22 cellular contexts compared by ENCODE assay signal in the genomic region with DNA sequence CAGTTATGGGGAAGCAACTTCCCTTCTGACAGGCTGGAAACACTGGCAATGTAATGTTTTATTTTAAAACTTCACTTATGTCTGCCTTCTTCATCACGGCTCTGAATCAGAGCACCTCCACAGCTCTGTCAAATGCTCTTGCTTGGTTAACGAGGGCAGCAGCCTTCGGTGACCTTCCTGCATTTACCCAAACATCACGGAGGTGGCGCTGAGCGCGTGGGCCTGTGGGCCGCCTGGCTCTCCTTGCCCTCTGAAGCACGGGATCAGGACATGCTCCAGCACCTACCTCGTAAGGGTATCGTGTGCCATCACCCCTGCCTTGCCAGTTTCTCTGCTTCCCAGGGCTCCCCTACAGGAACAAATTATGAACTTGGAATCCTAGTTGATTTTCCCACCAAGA.
DNase-seq lines count a peak whose midpoint lies in the region; ATAC-seq and TF ChIP-seq lines count a peak whose summit lies in the region.
"Had no signal": no experiment of that assay in that cellular context is flagged by ENCODE, and none has a peak within 500 bp of the region (broad histone marks: within the 10 kb centered on the region; RNA-seq: fewer than 3 reads in every experiment).

No MANE protein-coding gene starts in this region.

- no peaks in the 10 kb centered on the region for H3K36me3 ChIP-seq in GM23338 (ENCODE audit: insufficient read depth)
- H3K36me3 ChIP-seq in mesendoderm (ENCODE audit: control insufficient read depth, insufficient read depth, low read length), result no peaks in the 10 kb centered on the region
- H3K36me3 ChIP-seq in suprapubic skin, result no peaks in the 10 kb centered on the region
- H3K36me3 ChIP-seq: breast epithelium, SJCRH30, stomach had no signal

- no peak overlapping the region for H3K27ac Mint-ChIP-seq in GM23338
- H3K27ac Mint-ChIP-seq: IgD-negative memory B cell; T-helper 1 cell treated with Interleukin-12 subunit alpha and Interleukin-12 subunit beta and Interleukin-4 antibody, amounts not matched to agents 30 μg/mL and 1 μg/mL, for 36 hours had no signal

- H2AK5ac ChIP-seq in mesendoderm (ENCODE audit: low read length), result no peak overlapping the region

- no peak overlapping the region for H3K4me3 Mint-ChIP-seq in GM23338
- H3K4me3 Mint-ChIP-seq: IgD-negative memory B cell; T-helper 1 cell treated with Interleukin-12 subunit alpha and Interleukin-12 subunit beta and Interleukin-4 antibody, amounts not matched to agents 30 μg/mL and 1 μg/mL, for 36 hours had no signal

- H4K20me1 ChIP-seq in GM23338 (replicated peaks; ENCODE audit: insufficient read depth), result no peaks in the 10 kb centered on the region

- H3K4me2 ChIP-seq in GM23338 (no peak overlapping the region), mesendoderm (ENCODE audit: low read length) (no peak overlapping the region)

- no peaks in the 10 kb centered on the region for H3K36me3 Mint-ChIP-seq in GM23338 (ENCODE audit: low read depth)
- H3K36me3 Mint-ChIP-seq: IgD-negative memory B cell had no signal

- H3K79me2 ChIP-seq in GM23338 (replicated peaks; ENCODE audit: insufficient read depth) (no peaks in the 10 kb centered on the region), mesendoderm (ENCODE audit: control insufficient read depth, insufficient read depth, low read length) (no peaks in the 10 kb centered on the region)

- H3K4me3 ChIP-seq in GM23338, result no peak overlapping the region
- H3K4me3 ChIP-seq in mesendoderm (ENCODE audit: low read length), result no peak overlapping the region
- no peak overlapping the region for H3K4me3 ChIP-seq in suprapubic skin
- H3K4me3 ChIP-seq: breast epithelium, coronary artery, SJCRH30, stomach had no signal

- H3K27me3 ChIP-seq in GM23338 (ENCODE audit: insufficient read depth) (no peaks in the 10 kb centered on the region), mesendoderm (ENCODE audit: insufficient read depth, low read length, poor library complexity) (no peaks in the 10 kb centered on the region), suprapubic skin (peaks cover 10% of the 10 kb centered on the region)

- H2BK5ac ChIP-seq in mesendoderm (ENCODE audit: low read length), result no peak overlapping the region

- H2AFZ ChIP-seq in GM23338, result no peak overlapping the region

- H3K9me3 ChIP-seq in suprapubic skin, result no peaks in the 10 kb centered on the region
- H3K9me3 ChIP-seq: SJCRH30, stomach had no signal

- H2BK15ac ChIP-seq in mesendoderm (replicated peaks; ENCODE audit: low read depth), result no peak overlapping the region

- no peak overlapping the region for H3K27ac ChIP-seq in GM23338 (ENCODE audit: low read depth)
- peak overlapping the region; percentile 80 for H3K27ac ChIP-seq in angular gyrus (ENCODE audit: low read depth, low read length)
- H3K27ac ChIP-seq in mesendoderm (ENCODE audit: low read depth, low read length), result no peak overlapping the region
- no peak overlapping the region for H3K27ac ChIP-seq in suprapubic skin
- H3K27ac ChIP-seq in RWPE1, result no peak overlapping the region
- H3K27ac ChIP-seq: breast epithelium, coronary artery, SJCRH30, stomach, VCaP had no signal

- H3K4me1 ChIP-seq in GM23338 (ENCODE audit: insufficient read depth), result peaks cover 29% of the 10 kb centered on the region
- H3K4me1 ChIP-seq in mesendoderm (ENCODE audit: control insufficient read depth, low read depth, low read length), result no peaks in the 10 kb centered on the region
- no peaks in the 10 kb centered on the region for H3K4me1 ChIP-seq in suprapubic skin
- H3K4me1 ChIP-seq: breast epithelium, SJCRH30, stomach had no signal

- H3K9me3 Mint-ChIP-seq in GM23338, result no peaks in the 10 kb centered on the region
- H3K9me3 Mint-ChIP-seq: T-helper 1 cell treated with Interleukin-12 subunit alpha and Interleukin-12 subunit beta and Interleukin-4 antibody, amounts not matched to agents 30 μg/mL and 1 μg/mL, for 36 hours had no signal

- H3K4ac ChIP-seq in mesendoderm (ENCODE audit: low read depth, low read length), result no peak overlapping the region

- H3K27me3 Mint-ChIP-seq in GM23338 (ENCODE audit: insufficient read depth, low read depth, poor library complexity), result peaks cover 11% of the 10 kb centered on the region
- H3K27me3 Mint-ChIP-seq: IgD-negative memory B cell had no signal

- DNase-seq in GM23338 (ENCODE audit: low spot score), result peak; percentile 51
- DNase-seq in NCI-H187 treated with DMSO at 0.1 percent for 48 hours (lab: John Stamatoyannopoulos, UW), result peak; percentile 68
- DNase-seq in mesendoderm, result peak; percentile 42
- no peak for DNase-seq in MV-4-11 (lab: John Stamatoyannopoulos, UW)
- no peak for DNase-seq in suprapubic skin (ENCODE audit: low spot score in 2 of 2)
- no peak for DNase-seq in RWPE1 (ENCODE audit: low spot score)
- DNase-seq: activated CD4-positive, alpha-beta T cell treated with anti-CD3 and anti-CD28 coated beads, Interleukin-2, amount 50 U/mL, for 4 hours; activated gamma-delta T cell; DND-41; NCI-H2029 treated with DMSO at 0.1 percent for 48 hours; NCI-H82; PC-3; SJCRH30; stimulated activated CD4-positive, alpha-beta T cell treated with anti-CD3 and anti-CD28 coated beads, Interleukin-4, amount 100 ng/mL, for 4 hours; stomach had no signal

- H3K9ac ChIP-seq in mesendoderm (ENCODE audit: low read length), result no peak overlapping the region

- H3K79me1 ChIP-seq in mesendoderm (ENCODE audit: low read length), result no peaks in the 10 kb centered on the region

- H3K4me1 Mint-ChIP-seq in GM23338, result peaks cover 34% of the 10 kb centered on the region
- H3K4me1 Mint-ChIP-seq: IgD-negative memory B cell had no signal

- TF ChIP-seq POLR2A in suprapubic skin (IDR thresholded peaks at IDR 0.05), result no peak

- H4K5ac ChIP-seq in mesendoderm (ENCODE audit: low read length), result no peak overlapping the region

- H4K8ac ChIP-seq in mesendoderm (ENCODE audit: low read depth, low read length), result no peak overlapping the region

- H3K56ac ChIP-seq in mesendoderm (ENCODE audit: low read length), result no peak overlapping the region

- no peaks in the 10 kb centered on the region for H3K9me2 ChIP-seq in GM23338 (ENCODE audit: insufficient read depth)

- ATAC-seq in GM23338 (peak; percentile 48), HG02610 (IDR thresholded peaks at IDR 0.05; ENCODE audit: unreplicated experiment) (no peak)
- ATAC-seq: PC-3 had no signal

- H2BK120ac ChIP-seq in mesendoderm (ENCODE audit: low read depth, low read length), result no peak overlapping the region

- whole genome bisulfite sequencing in mesendoderm (ENCODE audit: extremely low coverage, insufficient coverage, low lambda C conversion rate), result no CpG with 5 or more reads among the region's 11 CpGs
- 75% methylated on average over 11 of the region's 11 CpGs for WGBS in suprapubic skin

- no peak overlapping the region for H3K18ac ChIP-seq in mesendoderm (ENCODE audit: low read length)

- no peaks in the 10 kb centered on the region for H3F3A ChIP-seq in GM23338 (replicated peaks; ENCODE audit: low read depth)

- TF ChIP-seq EP300 in suprapubic skin (IDR thresholded peaks at IDR 0.05), result no peak

- peak overlapping the region; percentile 59 for H3K23ac ChIP-seq in mesendoderm (ENCODE audit: low read length)

- CTCF ChIA-PET in RWPE1 (lab: Yijun Ruan, JAX), result no interaction called here

- TF ChIP-seq CTCF in GM23338 (conservative IDR thresholded peaks at IDR 0.05; ENCODE audit: low read depth in 2 of 2), result peak; percentile 31 to 64; a peak in 3 of 4 replicates
- no peak for TF ChIP-seq CTCF in suprapubic skin (IDR thresholded peaks at IDR 0.05)
- no peak for TF ChIP-seq CTCF in RWPE1 (conservative IDR thresholded peaks at IDR 0.05; ENCODE audit: low read depth)

- POLR2A ChIA-PET in RWPE1 (lab: Yijun Ruan, JAX; ENCODE audit: low non-redundant PET), result no interaction called here

TF ChIP-seq in GM23338, 12 proteins besides CTCF, POLR2A, EP300 and RAD21 (continues in another document):
- no peak for TF ChIP-seq ZNF331 (CRISPR knock-in tag; IDR thresholded peaks at IDR 0.05; ENCODE audit: low read depth)
- TF ChIP-seq NANOG (IDR thresholded peaks at IDR 0.05; ENCODE audit: borderline replicate concordance), result no peak
- TF ChIP-seq, protein P1, sequence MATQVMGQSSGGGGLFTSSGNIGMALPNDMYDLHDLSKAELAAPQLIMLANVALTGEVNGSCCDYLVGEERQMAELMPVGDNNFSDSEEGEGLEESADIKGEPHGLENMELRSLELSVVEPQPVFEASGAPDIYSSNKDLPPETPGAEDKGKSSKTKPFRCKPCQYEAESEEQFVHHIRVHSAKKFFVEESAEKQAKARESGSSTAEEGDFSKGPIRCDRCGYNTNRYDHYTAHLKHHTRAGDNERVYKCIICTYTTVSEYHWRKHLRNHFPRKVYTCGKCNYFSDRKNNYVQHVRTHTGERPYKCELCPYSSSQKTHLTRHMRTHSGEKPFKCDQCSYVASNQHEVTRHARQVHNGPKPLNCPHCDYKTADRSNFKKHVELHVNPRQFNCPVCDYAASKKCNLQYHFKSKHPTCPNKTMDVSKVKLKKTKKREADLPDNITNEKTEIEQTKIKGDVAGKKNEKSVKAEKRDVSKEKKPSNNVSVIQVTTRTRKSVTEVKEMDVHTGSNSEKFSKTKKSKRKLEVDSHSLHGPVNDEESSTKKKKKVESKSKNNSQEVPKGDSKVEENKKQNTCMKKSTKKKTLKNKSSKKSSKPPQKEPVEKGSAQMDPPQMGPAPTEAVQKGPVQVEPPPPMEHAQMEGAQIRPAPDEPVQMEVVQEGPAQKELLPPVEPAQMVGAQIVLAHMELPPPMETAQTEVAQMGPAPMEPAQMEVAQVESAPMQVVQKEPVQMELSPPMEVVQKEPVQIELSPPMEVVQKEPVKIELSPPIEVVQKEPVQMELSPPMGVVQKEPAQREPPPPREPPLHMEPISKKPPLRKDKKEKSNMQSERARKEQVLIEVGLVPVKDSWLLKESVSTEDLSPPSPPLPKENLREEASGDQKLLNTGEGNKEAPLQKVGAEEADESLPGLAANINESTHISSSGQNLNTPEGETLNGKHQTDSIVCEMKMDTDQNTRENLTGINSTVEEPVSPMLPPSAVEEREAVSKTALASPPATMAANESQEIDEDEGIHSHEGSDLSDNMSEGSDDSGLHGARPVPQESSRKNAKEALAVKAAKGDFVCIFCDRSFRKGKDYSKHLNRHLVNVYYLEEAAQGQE (IDR thresholded peaks at IDR 0.05; ENCODE audit: unreplicated experiment), result no peak

Comparison
In these comparisons a context has a peak if more than half of its experiments do, and no peak if none do; other contexts are left out.
1. DNase-seq: peak in GM23338 (single experiment), NCI-H187 treated with DMSO at 0.1 percent for 48 hours (single experiment) and mesendoderm (single experiment); none in MV-4-11 (single experiment), suprapubic skin (0 of 2) and RWPE1 (single experiment).
2. CTCF ChIP-seq: peak in GM23338 (2 of 2); none in suprapubic skin (0 of 2) and RWPE1 (single experiment).